In the genomic region with DNA sequence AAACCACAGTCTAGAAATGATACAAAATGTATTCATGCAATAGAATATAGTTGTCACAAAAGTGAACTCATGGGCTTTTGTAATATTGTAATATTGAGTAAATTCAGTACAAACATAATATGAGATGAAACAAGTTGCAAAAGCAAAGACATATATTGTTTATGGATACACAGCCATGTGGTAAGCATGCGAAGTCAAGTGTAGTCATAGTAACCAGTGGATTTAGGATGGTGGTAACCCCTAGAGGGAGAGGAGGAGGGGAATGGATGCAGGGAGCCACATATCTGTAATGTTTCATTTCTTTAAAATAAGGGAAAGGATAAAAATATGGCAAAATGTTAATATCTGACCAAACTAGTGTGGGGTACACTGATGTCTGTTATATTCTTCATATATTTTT, we compare ENCODE assay signal across 10 cellular contexts. TPM values are rescaled to one million over a fixed set of nuclear protein-coding genes. Genes with fewer than 3 reads are reported as not detected.
DNase-seq lines count a peak whose midpoint lies in the region; ATAC-seq and TF ChIP-seq lines count a peak whose summit lies in the region.
"Had no signal": no experiment of that assay in that cellular context is flagged by ENCODE, and none has a peak within 500 bp of the region (broad histone marks: within the 10 kb centered on the region; RNA-seq: fewer than 3 reads in every experiment).

No MANE protein-coding gene starts in this region.

- H3K27ac Mint-ChIP-seq in activated CD8-positive, alpha-beta T cell treated with anti-CD3 and anti-CD28 coated beads for 36 hours = peak overlapping the region; percentile 67

- H3K4me1 ChIP-seq in ACC112 (ENCODE audit: control insufficient read depth, insufficient read depth, low read length, unreplicated experiment) = peaks cover 25% of the 10 kb centered on the region

- CTCF ChIA-PET in activated CD8-positive, alpha-beta T cell treated with anti-CD3 and anti-CD28 coated beads for 36 hours (lab: Charles Lee) = interaction anchor here (0.9 to 3.5 kb wide), 4 partner anchors 21 to 354 kb away, joined by 3 to 24 read pairs (median 11); no protein-coding TSS in a partner anchor

- no peak overlapping the region for H3K4me3 Mint-ChIP-seq in activated CD8-positive, alpha-beta T cell treated with anti-CD3 and anti-CD28 coated beads for 36 hours

- no peaks in the 10 kb centered on the region for H3K27me3 Mint-ChIP-seq in activated CD8-positive, alpha-beta T cell treated with anti-CD3 and anti-CD28 coated beads for 36 hours

- no peak for TF ChIP-seq CTCF in activated CD8-positive, alpha-beta T cell treated with anti-CD3 and anti-CD28 coated beads for 36 hours (IDR thresholded peaks at IDR 0.05)

- peaks cover 22% of the 10 kb centered on the region for H3K4me1 Mint-ChIP-seq in activated CD8-positive, alpha-beta T cell treated with anti-CD3 and anti-CD28 coated beads for 36 hours (ENCODE audit: low read depth)

- POLR2A ChIA-PET in activated CD8-positive, alpha-beta T cell treated with anti-CD3 and anti-CD28 coated beads for 36 hours (lab: Charles Lee) = interaction anchor here (1.2 kb wide), 1 partner anchor 157 kb away, joined by 3 read pairs; no protein-coding TSS in a partner anchor

- no peaks in the 10 kb centered on the region for H3K36me3 ChIP-seq in ACC112 (ENCODE audit: insufficient read depth, low read length)
- H3K36me3 ChIP-seq: ovary had no signal

- H3K36me3 Mint-ChIP-seq in activated CD8-positive, alpha-beta T cell treated with anti-CD3 and anti-CD28 coated beads for 36 hours (ENCODE audit: low read depth) = peaks cover under 1% of the 10 kb centered on the region
- H3K36me3 Mint-ChIP-seq: activated naive CD4-positive, alpha-beta T cell treated with anti-CD3 and anti-CD28 coated beads, Interleukin-2, amount 50 U/mL, for 72 hours had no signal

- DNase-seq in activated CD8-positive, alpha-beta T cell treated with anti-CD3 and anti-CD28 coated beads for 36 hours = no peak
- no peak for DNase-seq in NCI-H226
- DNase-seq in stimulated activated CD4-positive, alpha-beta T cell treated with anti-CD3 and anti-CD28 coated beads, Interleukin-4, amount 100 ng/mL, for 24 hours = no peak
- DNase-seq in NCI-H446 treated with DMSO at 0.1 percent for 48 hours (lab: John Stamatoyannopoulos, UW) = no peak
- DNase-seq: ovary had no signal

- intact Hi-C loops in activated CD8-positive, alpha-beta T cell treated with anti-CD3 and anti-CD28 coated beads for 36 hours (cut with micrococcal nuclease) = no loop called here

- H2AFZ ChIP-seq in ACC112 (ENCODE audit: low read length, unreplicated experiment) = no peak overlapping the region

- peak; percentile 3 for ATAC-seq in GM18861 (IDR thresholded peaks at IDR 0.05; ENCODE audit: unreplicated experiment)
- ATAC-seq in activated CD8-positive, alpha-beta T cell treated with anti-CD3 and anti-CD28 coated beads for 36 hours = peak; percentile 56
- no peak for ATAC-seq in HG03045 (IDR thresholded peaks at IDR 0.05; ENCODE audit: unreplicated experiment)

- H3K4me3 ChIP-seq in ACC112 (ENCODE audit: low read depth, low read length) = no peak overlapping the region
- H3K4me3 ChIP-seq: ovary had no signal

- H3K27me3 ChIP-seq in ACC112 (ENCODE audit: insufficient read depth, low read length) = no peaks in the 10 kb centered on the region
- H3K27me3 ChIP-seq in layer of hippocampus (ENCODE audit: control insufficient read depth, insufficient read depth, low read length) = no peaks in the 10 kb centered on the region
- H3K27me3 ChIP-seq: ovary had no signal

- peak overlapping the region; percentile 92 for H3K27ac ChIP-seq in ACC112 (ENCODE audit: low read depth, low read length)
- peak overlapping the region; percentile 2 for H3K27ac ChIP-seq in layer of hippocampus (ENCODE audit: low read depth, low read length)
- H3K27ac ChIP-seq: ovary had no signal

- no peaks in the 10 kb centered on the region for H3K9me3 Mint-ChIP-seq in activated CD8-positive, alpha-beta T cell treated with anti-CD3 and anti-CD28 coated beads for 36 hours
- H3K9me3 Mint-ChIP-seq: activated naive CD4-positive, alpha-beta T cell treated with anti-CD3 and anti-CD28 coated beads, Interleukin-2, amount 50 U/mL, for 72 hours had no signal

- no peaks in the 10 kb centered on the region for H3K79me2 ChIP-seq in ACC112 (ENCODE audit: control insufficient read depth, insufficient read depth, low read length, unreplicated experiment)

RNA-seq across cellular contexts. Expression of gene ARMC2, which starts 47.4 kb away (rescaled TPM):
- total RNA-seq in activated CD8-positive, alpha-beta T cell treated with anti-CD3 and anti-CD28 coated beads for 36 hours = 1 to 10 TPM; 2.7 to 4.6 TPM
